ENCODE assay signal across 9 cellular contexts in the genomic region with DNA sequence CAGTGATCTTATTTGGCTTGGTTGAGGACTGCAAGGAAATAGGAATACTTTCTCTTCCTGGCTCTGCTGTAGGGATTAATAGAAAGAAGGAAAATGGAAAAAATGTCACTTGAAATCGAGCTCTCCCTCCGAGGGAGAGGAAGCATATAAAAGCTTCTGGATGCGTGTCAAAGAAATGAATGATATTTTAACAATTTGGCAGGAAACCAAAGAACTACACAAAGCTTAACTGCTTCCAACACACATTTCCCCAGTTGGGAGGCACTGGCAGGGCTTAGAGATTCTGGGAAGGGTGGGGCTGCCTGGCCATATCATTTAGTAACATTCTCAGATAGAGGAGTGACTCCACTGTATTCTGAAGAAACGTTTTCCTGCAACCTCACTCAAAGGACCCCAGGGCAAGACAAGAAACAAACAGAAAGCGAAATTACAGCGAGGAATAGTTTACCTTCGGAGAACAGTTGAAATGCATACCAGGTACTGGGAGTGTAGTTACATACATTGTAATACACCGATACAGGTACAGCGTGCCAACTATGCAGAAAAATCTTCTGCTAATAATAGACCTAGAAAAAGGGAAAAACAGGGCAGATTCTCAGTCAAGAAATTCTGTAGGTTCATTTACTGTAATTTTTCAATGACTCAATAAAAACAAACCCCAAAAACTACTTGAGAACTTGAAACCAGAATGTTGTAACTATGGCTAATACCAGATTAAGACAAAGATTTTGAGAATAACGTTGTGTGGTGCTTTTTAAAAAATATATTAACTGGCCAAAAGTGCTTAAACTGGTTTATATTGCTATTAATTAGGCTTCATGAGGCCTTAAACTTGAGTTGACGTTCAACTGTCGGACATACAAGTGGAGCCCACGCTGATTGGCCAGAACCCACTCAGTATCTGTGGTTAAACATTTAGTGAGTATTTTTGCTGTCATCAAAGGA.
DNase-seq lines count a peak whose midpoint lies in the region; ATAC-seq and TF ChIP-seq lines count a peak whose summit lies in the region.
"Had no signal": no experiment of that assay in that cellular context is flagged by ENCODE, and none has a peak within 500 bp of the region (broad histone marks: within the 10 kb centered on the region; RNA-seq: fewer than 3 reads in every experiment).

No MANE protein-coding gene starts in this region.

- H3K27me3 Mint-ChIP-seq in CD4-positive, CD25-positive, alpha-beta regulatory T cell: no peaks in the 10 kb centered on the region
- H3K27me3 Mint-ChIP-seq in osteocyte (ENCODE audit: unreplicated experiment): no peaks in the 10 kb centered on the region
- H3K27me3 Mint-ChIP-seq in activated T-helper 17 cell treated with anti-CD3 and anti-CD28 coated beads, Interleukin-2, amount 50 U/mL, for 72 hours: no peaks in the 10 kb centered on the region

- H3K4me3 Mint-ChIP-seq in CD4-positive, CD25-positive, alpha-beta regulatory T cell: peak overlapping the region in 1 of 4 donors; percentile 42
- peak overlapping the region; percentile 54 for H3K4me3 Mint-ChIP-seq in osteocyte (ENCODE audit: unreplicated experiment)
- H3K4me3 Mint-ChIP-seq in activated T-helper 17 cell treated with anti-CD3 and anti-CD28 coated beads, Interleukin-2, amount 50 U/mL, for 72 hours: no peak overlapping the region

- H3K36me3 ChIP-seq in CD4-positive, CD25-positive, alpha-beta regulatory T cell (ENCODE audit: control insufficient read depth, insufficient read depth, low read length): peaks cover 25% of the 10 kb centered on the region
- H3K36me3 ChIP-seq in esophagus (ENCODE audit: control insufficient read depth in 2 of 2, insufficient read depth in 2 of 2, low read length in 1 of 2): no peaks in the 10 kb centered on the region
- H3K36me3 ChIP-seq: ovary had no signal

- no peak for TF ChIP-seq CTCF in osteocyte (IDR thresholded peaks at IDR 0.05)

- peak overlapping the region in 2 of 3 donors; percentile 4 to 90 for H3K27ac Mint-ChIP-seq in CD4-positive, CD25-positive, alpha-beta regulatory T cell
- peak overlapping the region; percentile 73 for H3K27ac Mint-ChIP-seq in osteocyte (ENCODE audit: unreplicated experiment)
- H3K27ac Mint-ChIP-seq in activated T-helper 17 cell treated with anti-CD3 and anti-CD28 coated beads, Interleukin-2, amount 50 U/mL, for 72 hours: no peak overlapping the region

- H3K4me3 ChIP-seq in CD4-positive, CD25-positive, alpha-beta regulatory T cell (ENCODE audit: low read depth, low read length): no peak overlapping the region
- peak overlapping the region in 1 of 2 donors; percentile 42 for H3K4me3 ChIP-seq in esophagus (ENCODE audit: low read depth in 1 of 2, low read length in 2 of 2)
- H3K4me3 ChIP-seq: ovary had no signal

- peaks cover 30% of the 10 kb centered on the region for H3K36me3 Mint-ChIP-seq in CD4-positive, CD25-positive, alpha-beta regulatory T cell
- H3K36me3 Mint-ChIP-seq in osteocyte (ENCODE audit: unreplicated experiment): peaks cover 3% of the 10 kb centered on the region
- peaks cover 41% of the 10 kb centered on the region for H3K36me3 Mint-ChIP-seq in activated T-helper 17 cell treated with anti-CD3 and anti-CD28 coated beads, Interleukin-2, amount 50 U/mL, for 72 hours (ENCODE audit: low read depth)

- WGBS in esophagus, 2 donors: 34 to 38% methylated on average over 13 of the region's 13 CpGs

- DNase-seq in CD4-positive, CD25-positive, alpha-beta regulatory T cell: no peak
- peak; percentile 48 for DNase-seq in NCI-H69 (lab: John Stamatoyannopoulos, UW)
- DNase-seq in osteocyte (ENCODE audit: extremely low spot score, unreplicated experiment): no peak
- no peak for DNase-seq in NCI-H2029 treated with DMSO at 0.1 percent for 48 hours (lab: John Stamatoyannopoulos, UW)
- no peak for DNase-seq in GM19240 (ENCODE audit: insufficient read length, low spot score)

- peaks cover 51 to 59% (median 53%) of the 10 kb centered on the region in 4 donors for H3K4me1 Mint-ChIP-seq in CD4-positive, CD25-positive, alpha-beta regulatory T cell
- H3K4me1 Mint-ChIP-seq in osteocyte (ENCODE audit: unreplicated experiment): peaks cover 26% of the 10 kb centered on the region
- H3K4me1 Mint-ChIP-seq in activated T-helper 17 cell treated with anti-CD3 and anti-CD28 coated beads, Interleukin-2, amount 50 U/mL, for 72 hours: peaks cover 4% of the 10 kb centered on the region

- ATAC-seq in CD4-positive, CD25-positive, alpha-beta regulatory T cell (ENCODE audit: low read depth in 2 of 2): no peak
- ATAC-seq in GM21619 (IDR thresholded peaks at IDR 0.05; ENCODE audit: unreplicated experiment): no peak
- no peak for ATAC-seq in activated T-helper 17 cell treated with anti-CD3 and anti-CD28 coated beads, Interleukin-2, amount 50 U/mL, for 72 hours (replicated peaks)

- H3K27me3 ChIP-seq in CD4-positive, CD25-positive, alpha-beta regulatory T cell (ENCODE audit: control insufficient read depth, insufficient read depth, low read length): no peaks in the 10 kb centered on the region
- H3K27me3 ChIP-seq in esophagus (ENCODE audit: control insufficient read depth in 1 of 2, insufficient read depth in 2 of 2, low read length in 2 of 2): no peaks in the 10 kb centered on the region
- H3K27me3 ChIP-seq: ovary had no signal

- no peak overlapping the region for H3K27ac ChIP-seq in CD4-positive, CD25-positive, alpha-beta regulatory T cell (ENCODE audit: insufficient read depth, low read length, poor library complexity, severe bottlenecking)
- H3K27ac ChIP-seq in esophagus (ENCODE audit: low read depth in 2 of 2, low read length in 1 of 2): peak overlapping the region; percentile 24 to 71
- H3K27ac ChIP-seq: ovary had no signal

- peaks cover 31% of the 10 kb centered on the region for H3K4me1 ChIP-seq in CD4-positive, CD25-positive, alpha-beta regulatory T cell (ENCODE audit: control insufficient read depth, insufficient read depth, low read length, poor library complexity, severe bottlenecking)
- H3K4me1 ChIP-seq in esophagus (ENCODE audit: control insufficient read depth in 2 of 2, insufficient read depth in 2 of 2, low read length in 1 of 2): peaks cover 0 to 3% of the 10 kb centered on the region in 2 donors

- H3K9me3 ChIP-seq in CD4-positive, CD25-positive, alpha-beta regulatory T cell (ENCODE audit: control insufficient read depth in 2 of 2, low read length in 2 of 2): no peaks in the 10 kb centered on the region
- H3K9me3 ChIP-seq in esophagus (ENCODE audit: control insufficient read depth in 2 of 2, insufficient read depth in 1 of 2, low read depth in 1 of 2, low read length in 1 of 2): no peaks in the 10 kb centered on the region
- H3K9me3 ChIP-seq: ovary had no signal

- no peaks in the 10 kb centered on the region for H3K9me3 Mint-ChIP-seq in CD4-positive, CD25-positive, alpha-beta regulatory T cell
- H3K9me3 Mint-ChIP-seq in osteocyte (ENCODE audit: unreplicated experiment): no peaks in the 10 kb centered on the region
- H3K9me3 Mint-ChIP-seq in activated T-helper 17 cell treated with anti-CD3 and anti-CD28 coated beads, Interleukin-2, amount 50 U/mL, for 72 hours: no peaks in the 10 kb centered on the region
